In the genomic region with DNA sequence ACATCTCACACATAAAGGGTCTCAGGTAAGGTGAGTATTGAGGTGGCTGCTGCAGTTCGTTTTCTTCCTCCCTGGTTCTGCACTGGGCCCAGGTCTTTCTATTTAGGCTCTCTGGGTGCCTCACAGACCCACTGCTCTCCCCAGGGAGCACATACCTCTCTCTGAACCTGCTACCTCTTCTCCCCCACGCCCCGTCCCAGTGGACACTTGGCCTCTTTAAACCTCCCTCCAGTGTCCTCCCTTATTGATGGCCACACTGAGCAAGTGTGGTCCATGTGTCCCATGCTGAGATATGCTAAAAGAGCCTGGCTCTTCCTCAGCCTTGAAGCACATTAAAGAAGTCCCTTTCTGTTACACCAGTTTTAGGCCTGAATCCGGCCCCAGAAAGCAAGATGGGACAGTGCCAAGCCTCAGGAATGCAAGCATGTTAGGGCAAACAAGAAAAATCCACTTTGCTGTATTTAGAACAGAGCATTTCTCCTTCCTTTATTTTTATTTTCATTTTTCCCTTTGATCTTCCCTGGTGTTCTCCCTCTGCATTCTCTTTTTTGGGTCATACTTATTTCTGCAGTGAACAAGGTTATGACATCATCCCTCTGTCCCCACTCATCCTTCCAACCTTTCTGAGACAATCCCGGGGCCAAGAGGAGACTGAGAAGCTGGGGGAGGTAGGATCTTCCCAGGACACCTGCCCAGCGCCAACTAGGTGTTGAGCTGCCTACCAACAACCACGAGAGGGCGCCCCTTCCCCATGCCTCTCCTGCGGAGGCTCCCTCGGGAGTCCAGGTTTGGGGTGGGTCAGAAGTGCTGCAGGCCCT, we compare ENCODE assay signal across 1 cellular context.
TF ChIP-seq lines count a peak whose summit lies in the region.

No MANE protein-coding gene starts in this region.

TF ChIP-seq in HEK293, 187 proteins besides CTCF, POLR2A, EP300 and RAD21 (continued from another document):
- TF ChIP-seq SCRT2 (tag by site-specific recombination; IDR thresholded peaks at IDR 0.05) (0 out of 2 replicates have a peak, but pooled peaks have one; percentile 13), ZBTB21 (tag by site-specific recombination; IDR thresholded peaks at IDR 0.05) (peak; percentile 58), KLF8 (tag by site-specific recombination; IDR thresholded peaks at IDR 0.05) (0 out of 2 replicates have a peak, but pooled peaks have one; percentile 11), ZNF114 (tag by site-specific recombination; IDR thresholded peaks at IDR 0.05) (no peak), ZNF19 (tag by site-specific recombination; IDR thresholded peaks at IDR 0.05; ENCODE audit: low read depth) (no peak), ZNF2 (tag by site-specific recombination; IDR thresholded peaks at IDR 0.05) (0 out of 2 replicates have a peak, but pooled peaks have one; percentile 39), ZNF202 (tag by site-specific recombination; IDR thresholded peaks at IDR 0.05; ENCODE audit: borderline replicate concordance) (no peak), GLIS1 (tag by site-specific recombination; IDR thresholded peaks at IDR 0.05) (peak; percentile 62; the same call in 1 of the 2 replicates)
- TF ChIP-seq, protein P1, sequence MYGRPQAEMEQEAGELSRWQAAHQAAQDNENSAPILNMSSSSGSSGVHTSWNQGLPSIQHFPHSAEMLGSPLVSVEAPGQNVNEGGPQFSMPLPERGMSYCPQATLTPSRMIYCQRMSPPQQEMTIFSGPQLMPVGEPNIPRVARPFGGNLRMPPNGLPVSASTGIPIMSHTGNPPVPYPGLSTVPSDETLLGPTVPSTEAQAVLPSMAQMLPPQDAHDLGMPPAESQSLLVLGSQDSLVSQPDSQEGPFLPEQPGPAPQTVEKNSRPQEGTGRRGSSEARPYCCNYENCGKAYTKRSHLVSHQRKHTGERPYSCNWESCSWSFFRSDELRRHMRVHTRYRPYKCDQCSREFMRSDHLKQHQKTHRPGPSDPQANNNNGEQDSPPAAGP (tag by site-specific recombination; IDR thresholded peaks at IDR 0.05) = 0 out of 2 replicates have a peak, but pooled peaks have one; percentile 34
